21 cellular contexts compared by ENCODE assay signal in the genomic region with DNA sequence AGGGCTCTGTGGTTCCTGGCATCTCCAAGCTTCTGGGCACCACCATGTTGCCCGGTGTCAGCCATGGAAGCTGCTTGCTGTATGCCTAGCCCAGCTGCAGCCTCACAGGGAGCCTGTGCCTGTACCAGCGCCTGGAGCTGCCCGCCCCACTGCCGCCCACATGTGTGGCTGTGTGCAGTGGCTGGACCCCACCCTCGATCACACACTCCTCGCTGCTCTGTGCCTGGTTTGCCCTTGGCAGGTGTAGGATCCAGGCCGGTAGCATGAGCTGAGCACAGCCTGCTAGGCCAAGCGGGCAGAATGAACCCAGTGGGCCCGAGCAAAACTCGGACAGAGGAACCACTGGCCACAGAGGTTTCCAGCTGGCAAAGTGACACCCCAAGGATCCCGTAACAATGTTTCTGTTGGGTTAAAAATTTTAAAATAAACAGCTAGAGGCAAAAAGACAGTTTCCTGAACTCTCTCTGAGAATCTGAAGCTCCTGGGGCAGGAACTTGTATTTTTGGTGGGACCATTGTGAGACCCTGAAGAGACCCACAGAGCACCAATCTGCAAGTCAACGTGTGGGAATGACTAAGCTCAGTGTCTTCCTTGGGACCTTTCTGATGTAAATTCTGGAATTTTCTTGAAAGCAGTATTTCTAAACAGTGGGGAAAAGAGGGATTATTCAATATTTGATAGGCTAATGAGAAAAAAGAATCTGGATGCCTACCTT.
A peak's percentile ranks its signal among the peaks of the same experiment; 100 is the strongest.
DNase-seq lines count a peak whose midpoint lies in the region; ATAC-seq and TF ChIP-seq lines count a peak whose summit lies in the region.
"Had no signal": no experiment of that assay in that cellular context is flagged by ENCODE, and none has a peak within 500 bp of the region (broad histone marks: within the 10 kb centered on the region; RNA-seq: fewer than 3 reads in every experiment).

No MANE protein-coding gene starts in this region.

- H3T11ph ChIP-seq in H9 (ENCODE audit: low read length), result no peak overlapping the region

- no peaks in the 10 kb centered on the region for H3K36me3 ChIP-seq in Karpas-422 (ENCODE audit: insufficient read depth, low read length)
- H3K36me3 ChIP-seq in mesendoderm (ENCODE audit: control insufficient read depth, insufficient read depth, low read length), result no peaks in the 10 kb centered on the region
- H3K36me3 ChIP-seq: Peyer's patch had no signal

- DNase-seq in H9, result peak; percentile 41
- peak; percentile 7 for DNase-seq in Karpas-422
- peak; percentile 80 for DNase-seq in iPS DF 19.7 (ENCODE audit: low read depth, low spot score)
- peak; percentile 38 for DNase-seq in mesendoderm
- DNase-seq in activated naive CD4-positive, alpha-beta T cell treated with anti-CD3 and anti-CD28 coated beads, Interleukin-2, amount 50 U/mL, for 16 hours, result no peak
- no peak for DNase-seq in retina
- DNase-seq in globus pallidus (ENCODE audit: low spot score), result no peak
- DNase-seq: EL, GF-D8, HCEC 1CT, NCI-H1694, NCI-H2081, NCI-H2171, NCI-H345, NCI-H524 treated with DMSO at 0.1 percent for 48 hours, NCI-H82, Peyer's patch had no signal

- H3K27me3 ChIP-seq in H9 (ENCODE audit: insufficient read depth, low read length) (no peaks in the 10 kb centered on the region), Karpas-422 (ENCODE audit: low read length) (no peaks in the 10 kb centered on the region), mesendoderm (ENCODE audit: insufficient read depth, low read length, poor library complexity) (no peaks in the 10 kb centered on the region)
- H3K27me3 ChIP-seq: Peyer's patch had no signal

- H3K9me2 ChIP-seq in Karpas-422 (replicated peaks; ENCODE audit: insufficient read depth, low read length), result no peaks in the 10 kb centered on the region

- H3K4me3 Mint-ChIP-seq in H9, result peak overlapping the region; percentile 4 to 47; a peak in 2 of 5 replicates
- H3K4me3 Mint-ChIP-seq: B cell, IgD-negative memory B cell had no signal

- H2AK5ac ChIP-seq in H9 (ENCODE audit: insufficient read length, low read length) (no peak overlapping the region), mesendoderm (ENCODE audit: low read length) (no peak overlapping the region)

- H3K4me2 ChIP-seq in H9 (ENCODE audit: insufficient read depth, insufficient read length, low read length) (no peak overlapping the region), Karpas-422 (ENCODE audit: low read depth, low read length, poor library complexity, severe bottlenecking) (no peak overlapping the region), mesendoderm (ENCODE audit: low read length) (no peak overlapping the region)

- no peaks in the 10 kb centered on the region; a peak in 2 of 7 replicates for H3K36me3 Mint-ChIP-seq in H9 (ENCODE audit: insufficient read depth in 1 of 3, low read depth in 3 of 3)

- H3K79me1 ChIP-seq in H9 (ENCODE audit: insufficient read depth, low read depth, low read length, poor library complexity, severe bottlenecking) (no peaks in the 10 kb centered on the region), mesendoderm (ENCODE audit: low read length) (no peaks in the 10 kb centered on the region)

- H3K27me3 Mint-ChIP-seq in H9 (ENCODE audit: low read depth), result no peaks in the 10 kb centered on the region
- H3K27me3 Mint-ChIP-seq: B cell had no signal

- peak overlapping the region; percentile 86 for H2BK12ac ChIP-seq in H9 (ENCODE audit: insufficient read length, low read depth, low read length)

- peak overlapping the region; percentile 93 to 98 (median 98) for H3K27ac Mint-ChIP-seq in H9
- H3K27ac Mint-ChIP-seq: B cell, IgD-negative memory B cell had no signal

- H4K20me1 ChIP-seq in H9 (ENCODE audit: control insufficient read depth, insufficient read depth, insufficient read length) (no peaks in the 10 kb centered on the region), Karpas-422 (ENCODE audit: insufficient read depth, low read depth, low read length) (no peaks in the 10 kb centered on the region)

- peak overlapping the region; percentile 58; the same call in 1 of the 2 replicates for H3K14ac ChIP-seq in H9 (ENCODE audit: insufficient read depth, low read length)

- H2BK120ac ChIP-seq in H9 (ENCODE audit: low read depth, low read length, poor library complexity, severe bottlenecking) (no peak overlapping the region), mesendoderm (ENCODE audit: low read depth, low read length) (no peak overlapping the region)

- no peaks in the 10 kb centered on the region; a peak in 2 of 5 replicates for H3K9me3 Mint-ChIP-seq in H9
- H3K9me3 Mint-ChIP-seq: IgD-negative memory B cell had no signal

- TF ChIP-seq CTCF in H9 (conservative IDR thresholded peaks at IDR 0.05), result no peak

- no peak overlapping the region for H3K56ac ChIP-seq in H9 (ENCODE audit: insufficient read length, low read depth, low read length)
- no peak overlapping the region for H3K56ac ChIP-seq in mesendoderm (ENCODE audit: low read length)

- 0 out of 2 replicates have a peak overlapping the region, but pooled peaks have one; percentile 18 for H2BK15ac ChIP-seq in H9 (ENCODE audit: low read depth, low read length)
- no peak overlapping the region for H2BK15ac ChIP-seq in mesendoderm (replicated peaks; ENCODE audit: low read depth)

- no peak overlapping the region for H4K8ac ChIP-seq in H9 (replicated peaks; ENCODE audit: insufficient read length, low read depth, low read length)
- no peak overlapping the region for H4K8ac ChIP-seq in mesendoderm (ENCODE audit: low read depth, low read length)

- H2BK20ac ChIP-seq in H9 (ENCODE audit: low read depth, low read length, poor library complexity, severe bottlenecking), result no peak overlapping the region

- H2AFZ ChIP-seq in H9 (ENCODE audit: low read length) (no peak overlapping the region), Karpas-422 (ENCODE audit: low read length) (no peak overlapping the region)

- no peaks in the 10 kb centered on the region for H3K79me2 ChIP-seq in H9 (ENCODE audit: insufficient read depth, low read length)
- no peaks in the 10 kb centered on the region for H3K79me2 ChIP-seq in Karpas-422 (ENCODE audit: low read length)
- no peaks in the 10 kb centered on the region for H3K79me2 ChIP-seq in mesendoderm (ENCODE audit: control insufficient read depth, insufficient read depth, low read length)

- H3K4ac ChIP-seq in H9 (ENCODE audit: low read depth, low read length), result no peak overlapping the region
- H3K4ac ChIP-seq in mesendoderm (ENCODE audit: low read depth, low read length), result no peak overlapping the region

- H4K5ac ChIP-seq in H9 (ENCODE audit: insufficient read length, low read depth, low read length) (no peak overlapping the region), mesendoderm (ENCODE audit: low read length) (no peak overlapping the region)

- H3K4me3 ChIP-seq in Karpas-422 (ENCODE audit: low read length), result no peak overlapping the region
- no peak overlapping the region for H3K4me3 ChIP-seq in mesendoderm (ENCODE audit: low read length)
- H3K4me3 ChIP-seq: Peyer's patch had no signal

- no CpG with 5 or more reads among the region's 12 CpGs for WGBS in H9 (ENCODE audit: extremely low coverage, insufficient read length, low lambda C conversion rate)
- no CpG with 5 or more reads among the region's 12 CpGs for WGBS in mesendoderm (ENCODE audit: extremely low coverage, insufficient coverage, low lambda C conversion rate)

- H4K91ac ChIP-seq in H9 (ENCODE audit: insufficient read length, low read depth, low read length), result no peak overlapping the region

- H3K9me3 ChIP-seq in H9 (ENCODE audit: control insufficient read depth, low read depth, low read length), result no peaks in the 10 kb centered on the region
- H3K9me3 ChIP-seq in Karpas-422 (ENCODE audit: low read length), result no peaks in the 10 kb centered on the region
- H3K9me3 ChIP-seq: Peyer's patch had no signal

- peak overlapping the region; percentile 89 for H2BK5ac ChIP-seq in H9 (ENCODE audit: insufficient read length, low read length)
- H2BK5ac ChIP-seq in mesendoderm (ENCODE audit: low read length), result no peak overlapping the region

- H3K4me1 ChIP-seq in H9 (ENCODE audit: insufficient read depth, low read length), result peaks cover 3% of the 10 kb centered on the region; the same call in 1 of the 2 replicates
- H3K4me1 ChIP-seq in Karpas-422 (ENCODE audit: low read length), result no peaks in the 10 kb centered on the region
- H3K4me1 ChIP-seq in mesendoderm (ENCODE audit: control insufficient read depth, low read depth, low read length), result no peaks in the 10 kb centered on the region
- H3K4me1 ChIP-seq: Peyer's patch had no signal

- H3K4me1 Mint-ChIP-seq in H9, result peaks cover 45 to 46% of the 10 kb centered on the region in 2 experiments
- H3K4me1 Mint-ChIP-seq: B cell, IgD-negative memory B cell had no signal

- H3K23me2 ChIP-seq in H9 (ENCODE audit: insufficient read length, low read depth, low read length, poor library complexity, severe bottlenecking), result no peaks in the 10 kb centered on the region

- H3K23ac ChIP-seq in H9 (ENCODE audit: insufficient read length, low read depth, low read length) (no peak overlapping the region), mesendoderm (ENCODE audit: low read length) (no peak overlapping the region)

- H3K18ac ChIP-seq in H9 (ENCODE audit: insufficient read length, low read depth, low read length), result peak overlapping the region; percentile 93
- no peak overlapping the region for H3K18ac ChIP-seq in mesendoderm (ENCODE audit: low read length)

- peak overlapping the region; percentile 92 for H3K27ac ChIP-seq in H9 (ENCODE audit: insufficient read length, low read depth, low read length)
- no peak overlapping the region for H3K27ac ChIP-seq in Karpas-422 (ENCODE audit: low read length)
- no peak overlapping the region for H3K27ac ChIP-seq in mesendoderm (ENCODE audit: low read depth, low read length)
- H3K27ac ChIP-seq: HL-60, Peyer's patch had no signal

- H3K9ac ChIP-seq in H9 (ENCODE audit: extremely low read depth, insufficient read length, low read length) (no peak overlapping the region), Karpas-422 (ENCODE audit: low read length) (no peak overlapping the region), mesendoderm (ENCODE audit: low read length) (no peak overlapping the region)

- no peak for ATAC-seq in GM19455 (IDR thresholded peaks at IDR 0.05; ENCODE audit: unreplicated experiment)

Comparison
In these comparisons a context has a peak if more than half of its experiments do, and no peak if none do; other contexts are left out.
1. DNase-seq: peak in H9 (single experiment), Karpas-422 (single experiment), iPS DF 19.7 (single experiment) and mesendoderm (single experiment); none in activated naive CD4-positive, alpha-beta T cell treated with anti-CD3 and anti-CD28 coated beads, Interleukin-2, amount 50 U/mL, for 16 hours (single experiment), retina (single experiment) and globus pallidus (single experiment).